In the genomic region with DNA sequence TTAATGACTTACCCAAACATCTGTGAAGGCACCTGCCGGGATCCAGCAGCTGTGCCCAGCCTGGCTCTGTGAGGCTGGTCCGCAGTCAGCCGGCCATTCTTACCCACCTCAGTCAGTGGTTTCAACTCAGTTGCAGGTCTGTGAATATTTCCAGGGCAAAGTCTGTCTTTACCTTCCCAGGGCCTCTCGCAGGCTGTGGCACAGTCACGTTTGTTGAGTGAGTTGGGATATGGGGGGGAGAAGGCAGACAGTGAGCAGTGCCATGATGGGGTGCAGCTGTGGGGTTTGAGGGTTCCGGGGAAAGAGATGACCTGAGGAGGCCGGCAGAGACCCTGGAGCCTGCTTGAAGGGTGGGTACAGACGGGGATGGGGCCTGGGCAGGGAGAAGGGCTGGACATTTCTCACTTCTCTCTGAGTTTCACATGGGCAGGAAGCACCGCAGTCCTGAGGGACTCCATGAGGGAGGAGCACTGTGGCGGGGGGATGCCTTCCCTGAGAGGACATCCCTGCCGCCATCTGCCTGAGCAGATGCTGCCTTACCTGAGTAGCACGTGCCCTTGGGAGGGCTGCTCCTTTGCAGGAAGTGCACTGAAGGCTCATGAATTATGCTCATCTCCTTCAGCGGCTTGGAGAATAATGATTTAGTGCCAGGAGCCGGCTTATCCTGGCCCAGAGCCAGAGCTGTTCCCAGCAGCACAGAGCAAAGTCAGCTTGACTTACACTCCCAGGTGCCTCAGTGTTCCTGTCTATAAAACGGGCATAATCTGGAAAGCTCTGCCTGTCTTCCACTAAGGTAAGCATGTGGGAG, we compare ENCODE assay signal across 16 cellular contexts. TPM values are rescaled to one million over a fixed set of nuclear protein-coding genes. Genes with fewer than 3 reads are reported as not detected.
A peak's percentile ranks its signal among the peaks of the same experiment; 100 is the strongest.
DNase-seq lines count a peak whose midpoint lies in the region; ATAC-seq and TF ChIP-seq lines count a peak whose summit lies in the region.
"Had no signal": no experiment of that assay in that cellular context is flagged by ENCODE, and none has a peak within 500 bp of the region (broad histone marks: within the 10 kb centered on the region; RNA-seq: fewer than 3 reads in every experiment).

No MANE protein-coding gene starts in this region.

- peaks cover 13% of the 10 kb centered on the region for H3K36me3 Mint-ChIP-seq in progenitor cell of endocrine pancreas (ENCODE audit: insufficient read depth)

- no peaks in the 10 kb centered on the region for H3K27me3 Mint-ChIP-seq in progenitor cell of endocrine pancreas
- H3K27me3 Mint-ChIP-seq: naive thymus-derived CD4-positive, alpha-beta T cell; T-helper 17 cell had no signal

- peaks cover 16% of the 10 kb centered on the region for H3K4me1 Mint-ChIP-seq in progenitor cell of endocrine pancreas (ENCODE audit: low read depth)

- peaks cover 3% of the 10 kb centered on the region for H3K9me3 Mint-ChIP-seq in progenitor cell of endocrine pancreas (ENCODE audit: low read depth)

- ATAC-seq in GM19023 (IDR thresholded peaks at IDR 0.05; ENCODE audit: unreplicated experiment), result no peak
- ATAC-seq: naive thymus-derived CD4-positive, alpha-beta T cell; T-helper 17 cell; upper lobe of right lung had no signal

- no peak overlapping the region for H3K4me3 Mint-ChIP-seq in progenitor cell of endocrine pancreas (ENCODE audit: low read depth)
- H3K4me3 Mint-ChIP-seq: naive thymus-derived CD4-positive, alpha-beta T cell; T-helper 17 cell had no signal

- peak; percentile 1 for DNase-seq in NCI-H1105 treated with DMSO at 0.1 percent for 48 hours (lab: John Stamatoyannopoulos, UW)
- DNase-seq in NCI-H1105 (lab: John Stamatoyannopoulos, UW), result no peak
- peak; percentile 92 to 99 for DNase-seq in NCI-H524 (lab: John Stamatoyannopoulos, UW)
- DNase-seq in dermis blood vessel endothelial cell, result peak; percentile 46
- DNase-seq in progenitor cell of endocrine pancreas (ENCODE audit: low spot score, unreplicated experiment), result no peak
- no peak for DNase-seq in dedifferentiated amniotic fluid mesenchymal stem cell (ENCODE audit: extremely low spot score)
- no peak for DNase-seq in SIG-M5 treated with dmso at 0.1 percent for 504 hours (lab: John Stamatoyannopoulos, UW; ENCODE audit: unreplicated experiment)
- DNase-seq: activated CD4-positive, alpha-beta T cell treated with anti-CD3 and anti-CD28 coated beads for 4 hours; activated T-cell treated with anti-CD3 and anti-CD28 coated beads, Interleukin-2, amount 50 U/mL, for 48 hours; KBM-7; left ventricle myocardium inferior; naive thymus-derived CD4-positive, alpha-beta T cell; retina; T-helper 17 cell; upper lobe of right lung had no signal

- peak overlapping the region; percentile 84 for H3K27ac Mint-ChIP-seq in progenitor cell of endocrine pancreas
- H3K27ac Mint-ChIP-seq: naive thymus-derived CD4-positive, alpha-beta T cell; T-helper 17 cell had no signal

- TF ChIP-seq CTCF in progenitor cell of endocrine pancreas (IDR thresholded peaks at IDR 0.05; ENCODE audit: unreplicated experiment), result no peak

RNA-seq across cellular contexts. Expression of a gene that starts 48.1 kb away (rescaled TPM):
- total RNA-seq in dermis blood vessel endothelial cell (26.3 and 33.4 TPM in 2 replicates), progenitor cell of endocrine pancreas (66.2 and 70.1 TPM in 2 replicates)

Comparison
In these comparisons a context has a peak if more than half of its experiments do, and no peak if none do; other contexts are left out.
1. DNase-seq: peak in NCI-H1105 treated with DMSO at 0.1 percent for 48 hours (single experiment), NCI-H524 (2 of 2) and dermis blood vessel endothelial cell (single experiment); none in NCI-H1105 (single experiment), progenitor cell of endocrine pancreas (single experiment), dedifferentiated amniotic fluid mesenchymal stem cell (single experiment) and SIG-M5 treated with dmso at 0.1 percent for 504 hours (single experiment).